1 cellular context compared by ENCODE assay signal in the genomic region with DNA sequence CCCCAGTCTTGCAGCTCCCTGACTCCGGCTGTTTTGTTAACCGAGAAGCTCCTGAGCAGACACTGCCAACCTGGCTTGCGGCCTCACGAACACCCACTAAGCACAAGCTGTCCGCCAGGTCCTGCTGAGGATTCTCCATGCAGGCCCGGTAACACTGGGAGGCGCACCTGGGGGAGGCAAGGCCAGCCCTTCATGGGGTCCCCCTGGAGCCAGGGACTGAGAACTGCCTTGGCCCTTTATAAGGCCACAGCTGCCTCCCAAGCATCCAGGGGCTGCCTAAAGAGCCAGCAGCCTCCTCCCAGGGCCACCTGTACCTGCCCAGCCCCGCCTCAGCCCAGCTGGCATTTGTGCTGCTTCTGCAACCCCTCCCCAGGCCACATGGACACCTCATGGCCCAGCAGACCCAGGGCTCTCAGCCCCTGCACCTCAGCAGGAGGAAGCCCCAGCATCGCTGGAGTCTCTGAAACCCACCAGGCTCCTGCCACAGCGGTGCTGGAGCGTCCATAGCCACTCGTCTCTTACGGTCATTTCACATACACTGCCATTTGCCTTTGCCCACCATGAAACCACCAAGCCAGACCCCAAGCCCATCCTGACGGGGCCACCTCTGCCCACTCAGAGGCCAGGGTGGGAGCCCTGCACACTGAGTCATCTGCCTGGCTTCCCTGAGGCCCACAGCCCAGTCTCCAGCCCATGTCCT.
TF ChIP-seq lines count a peak whose summit lies in the region.

No MANE protein-coding gene starts in this region.

TF ChIP-seq in H1, 55 proteins besides CTCF, POLR2A, EP300 and RAD21:
- TF ChIP-seq HDAC2 (IDR thresholded peaks at IDR 0.05; ENCODE audit: borderline replicate concordance in 1 of 2, low read depth in 2 of 2, low read length in 2 of 2) (no peak), TAF1 (IDR thresholded peaks at IDR 0.05; ENCODE audit: low read depth, low read length) (no peak), CHD2 (IDR thresholded peaks at IDR 0.05; ENCODE audit: low read length) (no peak), CHD1 (IDR thresholded peaks at IDR 0.05; ENCODE audit: low read depth, low read length) (no peak), CEBPB (IDR thresholded peaks at IDR 0.05; ENCODE audit: low read depth, low read length) (no peak), SAP30 (IDR thresholded peaks at IDR 0.05; ENCODE audit: insufficient read depth, insufficient replicate concordance, low read length) (no peak), SIRT6 (IDR thresholded peaks at IDR 0.05; ENCODE audit: low read length) (no peak), BACH1 (IDR thresholded peaks at IDR 0.05; ENCODE audit: low read length) (no peak), SIX5 (IDR thresholded peaks at IDR 0.05; ENCODE audit: low read depth, low read length) (no peak)
